23 cellular contexts compared by ENCODE assay signal in genomic region chr1:83033682-83034081, GRCh38.
DNase-seq lines count a peak whose midpoint lies in the region; ATAC-seq and TF ChIP-seq lines count a peak whose summit lies in the region.
"Had no signal": no experiment of that assay in that cellular context is flagged by ENCODE, and none has a peak within 500 bp of the region (broad histone marks: within the 10 kb centered on the region; RNA-seq: fewer than 3 reads in every experiment).

No MANE protein-coding gene starts in this region.

- no peaks in the 10 kb centered on the region for H3K27me3 Mint-ChIP-seq in chondrocyte (ENCODE audit: low read depth)
- H3K27me3 Mint-ChIP-seq: CD8-positive, alpha-beta memory T cell had no signal

- H3K4me3 Mint-ChIP-seq in chondrocyte (ENCODE audit: unreplicated experiment): no peak overlapping the region
- H3K4me3 Mint-ChIP-seq: CD8-positive, alpha-beta memory T cell had no signal

- H3K4me1 ChIP-seq in ACC112 (ENCODE audit: control insufficient read depth, insufficient read depth, low read length, unreplicated experiment) (peaks cover 32% of the 10 kb centered on the region), upper lobe of left lung (no peaks in the 10 kb centered on the region), right lobe of liver (no peaks in the 10 kb centered on the region)
- H3K4me1 ChIP-seq: A549, esophagus squamous epithelium, right atrium auricular region, upper lobe of right lung had no signal

- H3K9me3 ChIP-seq in upper lobe of left lung: no peaks in the 10 kb centered on the region
- H3K9me3 ChIP-seq in right lobe of liver: no peaks in the 10 kb centered on the region
- H3K9me3 ChIP-seq: A549, esophagus squamous epithelium, right atrium auricular region, upper lobe of right lung had no signal

- ATAC-seq in upper lobe of left lung (ENCODE audit: low FRiP score in 2 of 2) (no peak), right lobe of liver (no peak)
- ATAC-seq: A549; K562; left cardiac atrium; stimulated activated naive CD8-positive, alpha-beta T cell treated with anti-CD3 and anti-CD28 coated beads, Interleukin-15, Interleukin-2, amounts not matched to agents 100 U/mL and 50 U/mL, for 24 hours; upper lobe of right lung had no signal

- H3K36me3 ChIP-seq in ACC112 (ENCODE audit: insufficient read depth, low read length): no peaks in the 10 kb centered on the region
- H3K36me3 ChIP-seq in upper lobe of left lung: no peaks in the 10 kb centered on the region
- H3K36me3 ChIP-seq in right lobe of liver: no peaks in the 10 kb centered on the region
- H3K36me3 ChIP-seq: esophagus squamous epithelium, right atrium auricular region, upper lobe of right lung had no signal

- H3K79me2 ChIP-seq in ACC112 (ENCODE audit: control insufficient read depth, insufficient read depth, low read length, unreplicated experiment): no peaks in the 10 kb centered on the region

- no peak for TF ChIP-seq EP300 in upper lobe of left lung (IDR thresholded peaks at IDR 0.05)

- H3K4me1 Mint-ChIP-seq in chondrocyte (ENCODE audit: low read depth): peaks cover 36% of the 10 kb centered on the region
- H3K4me1 Mint-ChIP-seq: CD8-positive, alpha-beta memory T cell had no signal

- no peaks in the 10 kb centered on the region for H3K27me3 ChIP-seq in ACC112 (ENCODE audit: insufficient read depth, low read length)
- H3K27me3 ChIP-seq in upper lobe of left lung: no peaks in the 10 kb centered on the region
- no peaks in the 10 kb centered on the region for H3K27me3 ChIP-seq in right lobe of liver
- H3K27me3 ChIP-seq: esophagus squamous epithelium, right atrium auricular region, upper lobe of right lung had no signal

- peaks cover 4% of the 10 kb centered on the region for H3K36me3 Mint-ChIP-seq in chondrocyte (ENCODE audit: low read depth)
- H3K36me3 Mint-ChIP-seq: CD8-positive, alpha-beta memory T cell had no signal

- H3K4me3 ChIP-seq in ACC112 (ENCODE audit: low read depth, low read length) (no peak overlapping the region), upper lobe of left lung (no peak overlapping the region), right lobe of liver (no peak overlapping the region)
- H3K4me3 ChIP-seq: A549, esophagus squamous epithelium, K562, right atrium auricular region, upper lobe of right lung had no signal

- peak overlapping the region; percentile 66 for H3K27ac Mint-ChIP-seq in chondrocyte (ENCODE audit: unreplicated experiment)

- H2AFZ ChIP-seq in ACC112 (ENCODE audit: low read length, unreplicated experiment): no peak overlapping the region

- peak overlapping the region; percentile 56 for H3K27ac ChIP-seq in ACC112 (ENCODE audit: low read depth, low read length)
- H3K27ac ChIP-seq in upper lobe of left lung: no peak overlapping the region
- no peak overlapping the region for H3K27ac ChIP-seq in right lobe of liver
- H3K27ac ChIP-seq: A549, esophagus squamous epithelium, right atrium auricular region, upper lobe of right lung had no signal

- H3K9me3 Mint-ChIP-seq in chondrocyte (ENCODE audit: low read depth): peaks cover 23% of the 10 kb centered on the region

- TF ChIP-seq CTCF in chondrocyte (IDR thresholded peaks at IDR 0.05) (no peak), upper lobe of left lung (IDR thresholded peaks at IDR 0.05) (no peak), right lobe of liver (IDR thresholded peaks at IDR 0.05) (no peak)

- peak; percentile 85 for DNase-seq in M059J (ENCODE audit: low read depth)
- no peak for DNase-seq in chondrocyte (ENCODE audit: low spot score)
- peak; percentile 31 for DNase-seq in iris pigment epithelial cell (ENCODE audit: low read depth)
- DNase-seq in upper lobe of left lung: no peak
- DNase-seq in right lobe of liver: no peak
- no peak for DNase-seq in COLO668 (lab: John Stamatoyannopoulos, UW; ENCODE audit: unreplicated experiment)
- DNase-seq in DMS53 treated with DMSO at 0.1 percent for 48 hours (lab: John Stamatoyannopoulos, UW; ENCODE audit: unreplicated experiment): no peak
- DNase-seq: activated CD4-positive, alpha-beta T cell treated with anti-CD3 and anti-CD28 coated beads for 4 hours; activated CD8-positive, alpha-beta memory T cell treated with anti-CD3 and anti-CD28 coated beads, Interleukin-2, amount 50 U/mL, for 48 hours; activated naive CD4-positive, alpha-beta T cell; CD8-positive, alpha-beta memory T cell; esophagus squamous epithelium; hypothalamus; left cardiac atrium; NCI-H1092; NCI-H2081 treated with DMSO at 0.1 percent for 48 hours; NCI-H526; stimulated activated naive CD8-positive, alpha-beta T cell treated with anti-CD3 and anti-CD28 coated beads, Interleukin-15, Interleukin-2, amounts not matched to agents 100 U/mL and 50 U/mL, for 24 hours; upper lobe of right lung had no signal

- intact Hi-C loops in right lobe of liver (cut with DNase I): no loop called here

- TF ChIP-seq POLR2A in upper lobe of left lung (IDR thresholded peaks at IDR 0.05) (no peak), right lobe of liver (IDR thresholded peaks at IDR 0.05) (no peak)

Comparison
In these comparisons a context has a peak if more than half of its experiments do, and no peak if none do; other contexts are left out.
1. DNase-seq: peak in M059J (single experiment) and iris pigment epithelial cell (single experiment); none in chondrocyte (single experiment), upper lobe of left lung (0 of 2), right lobe of liver (0 of 3), COLO668 (single experiment) and DMS53 treated with DMSO at 0.1 percent for 48 hours (single experiment).